ENCODE assay signal across 9 cellular contexts in the genomic region with DNA sequence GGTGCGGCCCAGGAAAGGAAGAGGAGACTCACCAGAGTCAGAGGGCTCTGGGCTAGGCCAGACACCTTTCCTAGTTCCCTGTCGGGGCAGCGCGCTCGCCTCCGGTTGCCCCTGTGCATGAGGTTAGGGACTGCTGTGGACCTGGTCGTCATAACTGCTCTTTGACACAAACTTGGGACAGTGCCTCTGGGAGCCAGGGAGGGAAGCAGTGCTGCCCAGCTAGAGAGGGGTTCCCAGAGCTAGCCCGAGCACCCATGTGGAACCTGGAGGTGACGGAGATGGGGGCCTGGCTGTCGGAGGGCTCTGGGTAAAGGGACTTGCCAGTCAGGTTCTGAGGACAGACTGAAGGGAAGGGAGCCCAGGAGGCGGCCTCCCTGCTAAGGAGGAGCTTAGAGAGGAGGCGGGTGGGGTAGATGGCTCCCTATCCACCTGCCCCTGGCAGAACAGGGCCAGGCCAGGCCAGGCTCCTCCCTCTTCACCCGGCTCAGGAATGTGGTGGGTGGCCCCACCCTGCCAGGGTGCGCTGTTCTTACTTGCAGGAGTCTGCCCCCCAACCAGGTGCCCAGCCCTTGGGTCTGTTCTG. TPM values are rescaled to one million over a fixed set of nuclear protein-coding genes. Genes with fewer than 3 reads are reported as not detected.
A peak's percentile ranks its signal among the peaks of the same experiment; 100 is the strongest.
DNase-seq lines count a peak whose midpoint lies in the region; ATAC-seq and TF ChIP-seq lines count a peak whose summit lies in the region.
"Had no signal": no experiment of that assay in that cellular context is flagged by ENCODE, and none has a peak within 500 bp of the region (broad histone marks: within the 10 kb centered on the region; RNA-seq: fewer than 3 reads in every experiment).

No MANE protein-coding gene starts in this region.

- CTCF ChIA-PET in activated naive CD4-positive, alpha-beta T cell treated with anti-CD3 and anti-CD28 coated beads, Interleukin-2, amount 10 ng/mL, durations not matched to agents 7 days and 5 days (lab: Charles Lee) = interaction anchor here (0.8 to 1.0 kb wide), 2 partner anchors 8 to 23 kb away, joined by 3 read pairs; no protein-coding TSS in a partner anchor

- H3K9me3 ChIP-seq in upper lobe of left lung = no peaks in the 10 kb centered on the region

- WGBS in upper lobe of left lung, 2 donors = 72 to 74% methylated on average over 9 to 12 of the region's 14 CpGs

- H3K4me3 Mint-ChIP-seq in activated naive CD4-positive, alpha-beta T cell treated with anti-CD3 and anti-CD28 coated beads, Interleukin-2, amount 10 ng/mL, durations not matched to agents 7 days and 5 days = peak overlapping the region; percentile 66

- H3K27me3 ChIP-seq in brain microvascular endothelial cell (replicated peaks) = no peaks in the 10 kb centered on the region
- H3K27me3 ChIP-seq in upper lobe of left lung = no peaks in the 10 kb centered on the region

- H3K4me3 ChIP-seq in brain microvascular endothelial cell (ENCODE audit: low read depth, low read length) (peak overlapping the region; percentile 22), upper lobe of left lung (peak overlapping the region in 3 of 4 donors; percentile 42 to 55 (median 54))

- H3K4me1 Mint-ChIP-seq in activated naive CD4-positive, alpha-beta T cell treated with anti-CD3 and anti-CD28 coated beads, Interleukin-2, amount 10 ng/mL, durations not matched to agents 7 days and 5 days = peaks cover 24% of the 10 kb centered on the region

- ATAC-seq in upper lobe of left lung (ENCODE audit: low FRiP score in 2 of 2) = peak; percentile 57 to 92
- ATAC-seq: HepG2 had no signal

- peak in 3 of 4 donors; percentile 29 to 86 (median 73) for TF ChIP-seq POLR2A in upper lobe of left lung (IDR thresholded peaks at IDR 0.05)

- H3K4me1 ChIP-seq in upper lobe of left lung = peaks cover 23 to 46% (median 29%) of the 10 kb centered on the region in 4 donors

- TF ChIP-seq CTCF in brain microvascular endothelial cell (IDR thresholded peaks at IDR 0.05; ENCODE audit: low read depth, low read length, missing control alignments) (no peak), upper lobe of left lung (IDR thresholded peaks at IDR 0.05) (no peak)

- peaks cover 60% of the 10 kb centered on the region for H3K27me3 Mint-ChIP-seq in activated naive CD4-positive, alpha-beta T cell treated with anti-CD3 and anti-CD28 coated beads, Interleukin-2, amount 10 ng/mL, durations not matched to agents 7 days and 5 days

- TF ChIP-seq EP300 in upper lobe of left lung (IDR thresholded peaks at IDR 0.05) = no peak

- peaks cover 29% of the 10 kb centered on the region for H3K36me3 ChIP-seq in brain microvascular endothelial cell (replicated peaks)
- H3K36me3 ChIP-seq in upper lobe of left lung = peaks cover 11 to 47% (median 36%) of the 10 kb centered on the region in 4 donors

- no peaks in the 10 kb centered on the region for H3K36me3 Mint-ChIP-seq in activated naive CD4-positive, alpha-beta T cell treated with anti-CD3 and anti-CD28 coated beads, Interleukin-2, amount 10 ng/mL, durations not matched to agents 7 days and 5 days

- H3K9me3 Mint-ChIP-seq in activated naive CD4-positive, alpha-beta T cell treated with anti-CD3 and anti-CD28 coated beads, Interleukin-2, amount 10 ng/mL, durations not matched to agents 7 days and 5 days = no peaks in the 10 kb centered on the region

- in situ Hi-C loops in brain microvascular endothelial cell (cut with HindIII; ENCODE audit: low pct_ligation_motif_present, low sequenced_read_pairs) = no loop called here

- H3K27ac ChIP-seq in brain microvascular endothelial cell = no peak overlapping the region
- H3K27ac ChIP-seq in upper lobe of left lung = peak overlapping the region; percentile 57 to 79 (median 72)

- peak overlapping the region; percentile 49 for H3K27ac Mint-ChIP-seq in activated naive CD4-positive, alpha-beta T cell treated with anti-CD3 and anti-CD28 coated beads, Interleukin-2, amount 10 ng/mL, durations not matched to agents 7 days and 5 days

- DNase-seq in activated naive CD4-positive, alpha-beta T cell treated with anti-CD3 and anti-CD28 coated beads, Interleukin-2, amount 10 ng/mL, durations not matched to agents 7 days and 5 days = no peak
- DNase-seq in activated naive CD4-positive, alpha-beta T cell (lab: John Stamatoyannopoulos, UW) = no peak
- DNase-seq in brain microvascular endothelial cell (no peak), left kidney (ENCODE audit: low read depth, low spot score) (peak; percentile 58), upper lobe of left lung (peak; percentile 86 to 94), NCI-H748 (lab: John Stamatoyannopoulos, UW; ENCODE audit: unreplicated experiment) (no peak), UCSD-AML1 (lab: John Stamatoyannopoulos, UW; ENCODE audit: unreplicated experiment) (no peak)
- DNase-seq in stimulated activated CD4-positive, alpha-beta T cell treated with anti-CD3 and anti-CD28 coated beads, Interleukin-4, amount 100 ng/mL, for 24 hours = no peak

RNA-seq across cellular contexts. Expression of a gene that starts 29.7 kb away (rescaled TPM):
- total RNA-seq in upper lobe of left lung = 100 to 1,000 TPM; 122 to 350 (median 182) TPM

RNA-seq across cellular contexts. Expression of a gene that starts 32.6 kb away (rescaled TPM):
- 10 to 100 TPM; 35.3 to 72.9 (median 51.6) TPM for total RNA-seq in upper lobe of left lung

RNA-seq across cellular contexts. Expression of a gene that starts 35.3 kb away (rescaled TPM):
- 100 to 1,000 TPM in 1 of 6 donors, 10 to 100 TPM in 5; 54.3 to 136 (median 78.0) TPM for total RNA-seq in upper lobe of left lung

RNA-seq across cellular contexts. Expression of a gene that starts 51.6 kb away (rescaled TPM):
- total RNA-seq in upper lobe of left lung = not detected
- total RNA-seq: HepG2 had no signal

RNA-seq across cellular contexts. Expression of a gene that starts 56.5 kb away (rescaled TPM):
- total RNA-seq in upper lobe of left lung = 100 to 1,000 TPM in 5 of 6 donors, 10 to 100 TPM in 1; 88.4 to 312 (median 188) TPM

Comparison
In these comparisons a context has a peak if more than half of its experiments do, and no peak if none do; other contexts are left out.
1. DNase-seq: peak in left kidney (single experiment) and upper lobe of left lung (2 of 2); none in activated naive CD4-positive, alpha-beta T cell treated with anti-CD3 and anti-CD28 coated beads, Interleukin-2, amount 10 ng/mL, durations not matched to agents 7 days and 5 days (single experiment), activated naive CD4-positive, alpha-beta T cell (0 of 4), brain microvascular endothelial cell (single experiment), NCI-H748 (single experiment), UCSD-AML1 (single experiment) and stimulated activated CD4-positive, alpha-beta T cell treated with anti-CD3 and anti-CD28 coated beads, Interleukin-4, amount 100 ng/mL, for 24 hours (single experiment).